ENCODE assay signal across 13 cellular contexts in the genomic region with DNA sequence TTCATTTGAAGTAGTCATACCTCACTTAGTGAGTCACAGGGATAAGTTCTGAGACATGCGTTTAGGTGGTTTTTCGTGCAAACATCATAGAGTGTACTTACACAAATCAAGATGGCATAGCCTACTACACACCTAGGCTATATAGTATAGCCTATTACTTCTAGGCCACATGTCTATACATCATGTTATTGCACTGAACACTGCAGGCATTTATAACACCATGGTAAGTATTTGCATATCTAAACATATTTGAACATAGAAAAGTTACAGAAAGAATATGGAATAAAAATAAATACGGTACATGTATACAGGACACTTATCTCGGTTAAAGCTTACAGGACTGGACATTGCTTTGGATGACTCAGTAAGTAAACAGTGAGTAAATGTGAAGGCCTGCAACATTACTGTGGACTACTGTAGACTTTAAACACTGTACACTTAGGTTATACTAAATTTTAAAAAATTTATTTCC.
DNase-seq lines count a peak whose midpoint lies in the region; ATAC-seq and TF ChIP-seq lines count a peak whose summit lies in the region.
"Had no signal": no experiment of that assay in that cellular context is flagged by ENCODE, and none has a peak within 500 bp of the region (broad histone marks: within the 10 kb centered on the region; RNA-seq: fewer than 3 reads in every experiment).

No MANE protein-coding gene starts in this region.

- H3K27me3 ChIP-seq in hepatocyte = no peaks in the 10 kb centered on the region
- no peaks in the 10 kb centered on the region for H3K27me3 ChIP-seq in right cardiac atrium (ENCODE audit: control insufficient read depth, insufficient read depth)
- H3K27me3 ChIP-seq: BE2C, sigmoid colon had no signal

- no peaks in the 10 kb centered on the region for H3K9me2 ChIP-seq in hepatocyte (replicated peaks; ENCODE audit: insufficient read depth)

- no peaks in the 10 kb centered on the region for H3K36me3 ChIP-seq in hepatocyte (replicated peaks; ENCODE audit: insufficient read depth, low read depth)
- H3K36me3 ChIP-seq: BE2C, sigmoid colon had no signal

- in situ Hi-C loops in ACHN (cut with HindIII; ENCODE audit: low pct_ligation_motif_present, low pct_unique_long_range_greater_than_20kb, low sequenced_read_pairs) = no loop called here

- no peak for TF ChIP-seq CTCF in hepatocyte (IDR thresholded peaks at IDR 0.05; ENCODE audit: poor library complexity)

- H3K27ac ChIP-seq in hepatocyte = peak overlapping the region; percentile 70
- no peak overlapping the region for H3K27ac ChIP-seq in right cardiac atrium (ENCODE audit: low read length)
- H3K27ac ChIP-seq: sigmoid colon had no signal

- no peak for ATAC-seq in right cardiac atrium
- ATAC-seq: effector memory CD8-positive, alpha-beta T cell had no signal

- H3K4me2 ChIP-seq in hepatocyte = no peak overlapping the region

- DNase-seq in ACHN = peak; percentile 66
- DNase-seq in HT1080 (ENCODE audit: low read depth) = peak; percentile 77
- DNase-seq in astrocyte of the hippocampus (ENCODE audit: low read depth, low spot score) = peak; percentile 64
- DNase-seq in hepatocyte (ENCODE audit: low spot score) = peak; percentile 47
- no peak for DNase-seq in NCI-H187 (lab: John Stamatoyannopoulos, UW)
- no peak for DNase-seq in right cardiac atrium
- no peak for DNase-seq in NCI-H82 (lab: John Stamatoyannopoulos, UW)
- no peak for DNase-seq in erythroblast (lab: John Stamatoyannopoulos, UW)
- DNase-seq: BE2C; effector memory CD8-positive, alpha-beta T cell; NCI-H2029; sigmoid colon; T-helper 9 cell had no signal

- H4K20me1 ChIP-seq in hepatocyte (ENCODE audit: insufficient read depth, poor library complexity, severe bottlenecking) = no peaks in the 10 kb centered on the region

- H2AFZ ChIP-seq in hepatocyte = no peak overlapping the region

- no peaks in the 10 kb centered on the region for H3K9me3 ChIP-seq in hepatocyte (ENCODE audit: low read depth)
- H3K9me3 ChIP-seq in right cardiac atrium (ENCODE audit: control insufficient read depth, low read length) = no peaks in the 10 kb centered on the region
- H3K9me3 ChIP-seq: sigmoid colon had no signal

- TF ChIP-seq POLR2A in erythroblast (IDR thresholded peaks at IDR 0.05; ENCODE audit: low read length) = no peak

- H3K4me3 ChIP-seq in hepatocyte = no peak overlapping the region
- no peak overlapping the region for H3K4me3 ChIP-seq in right cardiac atrium (ENCODE audit: low read length)
- H3K4me3 ChIP-seq: sigmoid colon had no signal

- peaks cover 9% of the 10 kb centered on the region for H3K4me1 ChIP-seq in hepatocyte (ENCODE audit: insufficient read depth)
- H3K4me1 ChIP-seq in right cardiac atrium (ENCODE audit: control insufficient read depth, insufficient read depth, low read length) = no peaks in the 10 kb centered on the region
- H3K4me1 ChIP-seq: BE2C, sigmoid colon had no signal

- H3K79me2 ChIP-seq in hepatocyte = no peaks in the 10 kb centered on the region

- intact Hi-C loops in right cardiac atrium (cut with DNase I) = no loop called here

- WGBS in hepatocyte (ENCODE audit: low lambda C conversion rate, missing lambda C conversion rate) = 57% methylated on average over 4 of the region's 4 CpGs
- 77% methylated on average over 4 of the region's 4 CpGs for WGBS in right cardiac atrium

Comparison
In these comparisons a context has a peak if more than half of its experiments do, and no peak if none do; other contexts are left out.
1. DNase-seq: peak in ACHN (single experiment), HT1080 (single experiment), astrocyte of the hippocampus (single experiment) and hepatocyte (single experiment); none in NCI-H187 (0 of 2), right cardiac atrium (0 of 3), NCI-H82 (single experiment) and erythroblast (0 of 2).